In genomic region chr5:150142800-150143724, GRCh38 we compare ENCODE assay signal across 9 cellular contexts. TPM values are rescaled to one million over a fixed set of nuclear protein-coding genes. Genes with fewer than 3 reads are reported as not detected.
DNase-seq lines count a peak whose midpoint lies in the region; ATAC-seq and TF ChIP-seq lines count a peak whose summit lies in the region.
"Had no signal": no experiment of that assay in that cellular context is flagged by ENCODE, and none has a peak within 500 bp of the region (broad histone marks: within the 10 kb centered on the region; RNA-seq: fewer than 3 reads in every experiment).

No MANE protein-coding gene starts in this region.

- ATAC-seq in right lobe of liver (peak in 2 of 4 donors; percentile 53 to 70), T-cell (replicated peaks in 1 of 4) (no peak), HG02884 (IDR thresholded peaks at IDR 0.05; ENCODE audit: unreplicated experiment) (no peak)

- peak; percentile 55 for DNase-seq in LoVo (ENCODE audit: low spot score)
- DNase-seq in brain microvascular endothelial cell, result peak; percentile 94
- peak in 2 of 3 donors; percentile 47 to 62 for DNase-seq in right lobe of liver
- no peak for DNase-seq in type B pancreatic cell (ENCODE audit: extremely low spot score, unreplicated experiment)
- no peak for DNase-seq in T-cell
- DNase-seq in stimulated activated CD4-positive, alpha-beta T cell treated with anti-CD3 and anti-CD28 coated beads, Interleukin-4, amount 100 ng/mL, for 4 hours, result no peak
- DNase-seq in NCI-H1092 (lab: John Stamatoyannopoulos, UW), result no peak

- no peak for TF ChIP-seq CTCF in brain microvascular endothelial cell (IDR thresholded peaks at IDR 0.05; ENCODE audit: low read depth, low read length, missing control alignments)
- TF ChIP-seq CTCF in right lobe of liver (IDR thresholded peaks at IDR 0.05), result no peak
- no peak for TF ChIP-seq CTCF in type B pancreatic cell (conservative IDR thresholded peaks at IDR 0.05)

- H3K4me1 ChIP-seq in right lobe of liver, result peaks cover 0 to 46% (median 20%) of the 10 kb centered on the region in 4 donors

- no peaks in the 10 kb centered on the region for H3K9me3 ChIP-seq in right lobe of liver

- H3K27me3 Mint-ChIP-seq in type B pancreatic cell (no peaks in the 10 kb centered on the region), T-cell (no peaks in the 10 kb centered on the region)

- H3K4me3 ChIP-seq in brain microvascular endothelial cell (ENCODE audit: low read depth, low read length) (no peak overlapping the region), right lobe of liver (no peak overlapping the region)

- WGBS in right lobe of liver (ENCODE audit: insufficient coverage, low coverage, low lambda C conversion rate, missing lambda C conversion rate), result 59% methylated on average over 10 of the region's 12 CpGs

- in situ Hi-C loops in brain microvascular endothelial cell (cut with HindIII; ENCODE audit: low pct_ligation_motif_present, low sequenced_read_pairs), result no loop called here

- H3K27me3 ChIP-seq in brain microvascular endothelial cell (replicated peaks) (no peaks in the 10 kb centered on the region), right lobe of liver (no peaks in the 10 kb centered on the region)

- POLR2A ChIA-PET in T-cell (lab: Charles Lee), result no interaction called here

- peak overlapping the region; percentile 94 for H3K27ac ChIP-seq in brain microvascular endothelial cell
- H3K27ac ChIP-seq in right lobe of liver, result peak overlapping the region; percentile 44 to 77 (median 61)
- H3K27ac ChIP-seq: KMS-11 had no signal

- H3K36me3 Mint-ChIP-seq in type B pancreatic cell, result peaks cover 3% of the 10 kb centered on the region
- no peaks in the 10 kb centered on the region for H3K36me3 Mint-ChIP-seq in T-cell

- H3K27ac Mint-ChIP-seq in type B pancreatic cell, result peak overlapping the region; percentile 80
- H3K27ac Mint-ChIP-seq in T-cell, result no peak overlapping the region

- H3K36me3 ChIP-seq in brain microvascular endothelial cell (replicated peaks), result peaks cover 12% of the 10 kb centered on the region
- H3K36me3 ChIP-seq in right lobe of liver, result no peaks in the 10 kb centered on the region

- CTCF ChIA-PET in T-cell (lab: Charles Lee), result no interaction called here

- H3K4me1 Mint-ChIP-seq in type B pancreatic cell (ENCODE audit: unreplicated experiment) (peaks cover 78% of the 10 kb centered on the region), T-cell (no peaks in the 10 kb centered on the region)

- H3K4me3 Mint-ChIP-seq in type B pancreatic cell (no peak overlapping the region), T-cell (no peak overlapping the region)

- TF ChIP-seq POLR2A in right lobe of liver (IDR thresholded peaks at IDR 0.05), result no peak

- intact Hi-C loops in right lobe of liver (cut with DNase I), result no loop called here

- H3K9me3 Mint-ChIP-seq in type B pancreatic cell, result no peaks in the 10 kb centered on the region
- H3K9me3 Mint-ChIP-seq in T-cell, result no peaks in the 10 kb centered on the region

RNA-seq across cellular contexts. Expression of gene PDGFRB, which starts 12.6 kb away (rescaled TPM):
- total RNA-seq in right lobe of liver (10 to 100 TPM in 2 of 6 experiments, 1 to 10 TPM in 4; 6.8 to 19.5 (median 9.4) TPM), type B pancreatic cell (ENCODE audit: low replicate concordance) (3.3 and 74.8 TPM in 2 replicates), T-cell (1 to 10 TPM in 3 of 5 donors, under 1 TPM in 2; 0.32 to 3.6 (median 1.6) TPM)

RNA-seq across cellular contexts. Expression of gene CDX1, which starts 23.5 kb away (rescaled TPM):
- total RNA-seq in right lobe of liver (not detected), type B pancreatic cell (ENCODE audit: low replicate concordance) (5.0 and 13.4 TPM in 2 replicates), T-cell (under 1 TPM in 1 of 5 donors, not detected in 4; 0.23 TPM)

RNA-seq across cellular contexts. Expression of gene SLC6A7, which starts 46.8 kb away (rescaled TPM):
- total RNA-seq in right lobe of liver (not detected), type B pancreatic cell (ENCODE audit: low replicate concordance) (0.10 and 0.38 TPM in 2 replicates), T-cell (not detected)

RNA-seq across cellular contexts. Expression of gene CSF1R, which starts 56.7 kb away (rescaled TPM):
- 10 to 100 TPM; 13.0 to 45.1 (median 16.3) TPM for total RNA-seq in right lobe of liver
- total RNA-seq in type B pancreatic cell (ENCODE audit: low replicate concordance), result 1.6 and 4.0 TPM in 2 replicates
- under 1 TPM in 4 of 5 donors, not detected in 1; 0.36 to 0.95 (median 0.58) TPM for total RNA-seq in T-cell

Comparison
In these comparisons a context has a peak if more than half of its experiments do, and no peak if none do; other contexts are left out.
1. DNase-seq: peak in LoVo (single experiment), brain microvascular endothelial cell (single experiment) and right lobe of liver (2 of 3); none in type B pancreatic cell (single experiment), T-cell (0 of 34), stimulated activated CD4-positive, alpha-beta T cell treated with anti-CD3 and anti-CD28 coated beads, Interleukin-4, amount 100 ng/mL, for 4 hours (0 of 2) and NCI-H1092 (single experiment).